In the genomic region with DNA sequence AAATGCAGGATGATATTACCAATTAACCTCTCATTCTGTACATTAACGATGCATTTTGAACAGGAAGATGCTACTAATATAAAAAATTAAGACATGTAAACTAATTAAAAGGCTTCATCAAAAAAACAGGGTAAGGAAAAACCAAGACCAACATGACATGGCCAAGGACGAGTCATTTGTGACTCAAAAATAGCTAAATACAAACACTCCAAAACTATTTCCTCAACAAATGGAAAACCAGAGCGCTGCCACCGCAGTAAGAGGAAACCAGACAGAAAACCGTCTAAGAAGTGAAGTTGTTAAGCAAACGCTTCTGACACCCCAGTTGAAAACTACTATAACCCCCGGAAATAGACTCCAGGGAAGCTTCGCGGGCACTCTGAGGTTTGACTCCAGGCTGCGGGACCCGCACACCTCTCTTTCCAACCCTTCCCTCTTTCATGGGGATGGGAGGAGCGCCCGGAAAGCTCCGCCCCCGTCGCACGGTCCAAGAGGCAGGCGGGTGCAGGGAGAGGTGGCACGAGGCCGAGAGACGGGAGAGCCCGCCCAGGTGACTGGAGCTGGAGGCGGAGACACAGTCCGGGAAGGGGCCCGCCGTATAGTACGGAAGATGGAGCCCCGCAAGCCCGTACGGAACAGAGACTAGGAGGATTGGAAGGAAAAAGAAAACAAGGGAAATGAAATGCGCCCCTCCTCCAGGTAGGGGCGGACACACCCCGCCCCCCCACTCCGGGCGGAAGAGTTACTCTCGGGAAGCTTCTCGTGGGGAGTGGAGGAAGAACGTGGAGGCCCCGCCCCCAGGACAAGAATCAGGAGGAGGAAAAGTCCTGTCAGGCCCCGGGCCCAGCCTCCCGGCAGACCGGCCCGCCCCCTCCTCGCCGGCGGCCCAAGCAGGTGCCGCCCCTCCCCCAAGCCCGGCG, we compare ENCODE assay signal across 8 cellular contexts. TPM values are rescaled to one million over a fixed set of nuclear protein-coding genes. Genes with fewer than 3 reads are reported as not detected.
DNase-seq lines count a peak whose midpoint lies in the region; ATAC-seq and TF ChIP-seq lines count a peak whose summit lies in the region.

No MANE protein-coding gene starts in this region.

- peaks cover 0 to 26% (median 0%) of the 10 kb centered on the region in 3 donors for H3K36me3 Mint-ChIP-seq in CD8-positive, alpha-beta memory T cell
- H3K36me3 Mint-ChIP-seq in activated CD8-positive, alpha-beta memory T cell treated with anti-CD3 and anti-CD28 coated beads, Interleukin-2, amount 10 ng/mL, durations not matched to agents 7 days and 5 days, result peaks cover 5% of the 10 kb centered on the region

- peak overlapping the region; percentile 70 to 93 for H3K18ac ChIP-seq in mesenchymal stem cell (ENCODE audit: low read depth in 1 of 2, low read length in 2 of 2)

- H3K4me1 Mint-ChIP-seq in CD8-positive, alpha-beta memory T cell, result peaks cover 18 to 36% (median 34%) of the 10 kb centered on the region in 3 donors
- H3K4me1 Mint-ChIP-seq in activated CD8-positive, alpha-beta memory T cell treated with anti-CD3 and anti-CD28 coated beads, Interleukin-2, amount 10 ng/mL, durations not matched to agents 7 days and 5 days, result peaks cover 25% of the 10 kb centered on the region

- peak overlapping the region; percentile 79 for H2BK5ac ChIP-seq in mesenchymal stem cell (ENCODE audit: low read depth, low read length, poor library complexity, severe bottlenecking)

- H3K23ac ChIP-seq in mesenchymal stem cell (ENCODE audit: low read length in 2 of 2), result no peak overlapping the region

- H3K4ac ChIP-seq in mesenchymal stem cell (ENCODE audit: low read depth in 1 of 2, low read length in 2 of 2), result peak overlapping the region in 1 of 2 experiments; percentile 79

- H3K27me3 Mint-ChIP-seq in CD8-positive, alpha-beta memory T cell, result peaks cover 0 to 5% of the 10 kb centered on the region in 2 donors
- H3K27me3 Mint-ChIP-seq in activated CD8-positive, alpha-beta memory T cell treated with anti-CD3 and anti-CD28 coated beads, Interleukin-2, amount 10 ng/mL, durations not matched to agents 7 days and 5 days, result no peaks in the 10 kb centered on the region

- peaks cover 0 to 1% (median 0%) of the 10 kb centered on the region in 5 donors for H3K9me3 Mint-ChIP-seq in CD8-positive, alpha-beta memory T cell
- H3K9me3 Mint-ChIP-seq in activated CD8-positive, alpha-beta memory T cell treated with anti-CD3 and anti-CD28 coated beads, Interleukin-2, amount 10 ng/mL, durations not matched to agents 7 days and 5 days (ENCODE audit: low read depth), result no peaks in the 10 kb centered on the region

- no peak overlapping the region for H2AK5ac ChIP-seq in mesenchymal stem cell (ENCODE audit: low read length, severe bottlenecking)

- no peak for TF ChIP-seq CTCF in GM20000 (IDR thresholded peaks at IDR 0.05; ENCODE audit: extremely low read depth, missing control alignments)

- H3K4me1 ChIP-seq in CD8-positive, alpha-beta memory T cell (ENCODE audit: insufficient read depth, low read length), result peaks cover 11% of the 10 kb centered on the region
- H3K4me1 ChIP-seq in endocrine pancreas (ENCODE audit: control insufficient read depth, insufficient read depth, low read length) (no peaks in the 10 kb centered on the region), mesenchymal stem cell (ENCODE audit: control insufficient read depth, insufficient read depth, low read depth, low read length) (peaks cover 1% of the 10 kb centered on the region)

- peak; percentile 73 to 87 (median 78) for DNase-seq in CD8-positive, alpha-beta memory T cell
- DNase-seq in GM20000 (ENCODE audit: low spot score), result peak; percentile 87
- DNase-seq in HS-5 (ENCODE audit: low read depth), result peak; percentile 77
- DNase-seq in NOMO-1 (lab: John Stamatoyannopoulos, UW; ENCODE audit: unreplicated experiment in 2 of 2), result peak; percentile 87 to 96
- peak; percentile 93 for DNase-seq in activated CD8-positive, alpha-beta memory T cell treated with anti-CD3 and anti-CD28 coated beads, Interleukin-2, amount 10 ng/mL, durations not matched to agents 7 days and 5 days
- peak; percentile 96 for DNase-seq in mesenchymal stem cell
- peak; percentile 73 for DNase-seq in stimulated activated CD8-positive, alpha-beta memory T cell treated with anti-CD3 and anti-CD28 coated beads, Interleukin-12 subunit alpha, Interleukin-12 subunit beta, amount 100 ng/mL, for 24 hours (ENCODE audit: extremely low read depth)

- WGBS in mesenchymal stem cell, result under 1% methylated on average over 38 of the region's 49 CpGs

- peak overlapping the region; percentile 86 for H3K27ac ChIP-seq in CD8-positive, alpha-beta memory T cell (ENCODE audit: low read depth, low read length)
- peak overlapping the region; percentile 96 for H3K27ac ChIP-seq in mesenchymal stem cell (ENCODE audit: low read length, poor library complexity, severe bottlenecking)

- peak overlapping the region in 1 of 2 experiments; percentile 66 for H3K14ac ChIP-seq in mesenchymal stem cell (ENCODE audit: low read length in 2 of 2)

- H3K9me3 ChIP-seq in CD8-positive, alpha-beta memory T cell (ENCODE audit: low read length), result no peaks in the 10 kb centered on the region
- no peaks in the 10 kb centered on the region for H3K9me3 ChIP-seq in endocrine pancreas (ENCODE audit: control insufficient read depth, low read length)
- H3K9me3 ChIP-seq in mesenchymal stem cell (ENCODE audit: control insufficient read depth, low read length), result no peaks in the 10 kb centered on the region

- peak overlapping the region; percentile 89 for H2BK120ac ChIP-seq in mesenchymal stem cell (ENCODE audit: low read depth, low read length)

- H4K8ac ChIP-seq in mesenchymal stem cell (ENCODE audit: low read length), result peak overlapping the region; percentile 99

- H2BK15ac ChIP-seq in mesenchymal stem cell (ENCODE audit: low read depth, poor library complexity, severe bottlenecking), result no peak overlapping the region

- H3K36me3 ChIP-seq in CD8-positive, alpha-beta memory T cell (ENCODE audit: insufficient read depth, low read length), result no peaks in the 10 kb centered on the region
- H3K36me3 ChIP-seq in endocrine pancreas (ENCODE audit: control insufficient read depth, insufficient read depth, low read length) (no peaks in the 10 kb centered on the region), mesenchymal stem cell (ENCODE audit: control insufficient read depth in 1 of 2, insufficient read depth in 2 of 2, low read depth in 1 of 2, low read length in 2 of 2) (peaks cover 5 to 10% of the 10 kb centered on the region in 2 experiments)

- peak overlapping the region; percentile 86 for H3K4me3 ChIP-seq in CD8-positive, alpha-beta memory T cell (ENCODE audit: low read length)
- H3K4me3 ChIP-seq in endocrine pancreas (ENCODE audit: control insufficient read depth, insufficient read depth, low read length), result peak overlapping the region; percentile 72
- peak overlapping the region; percentile 89 to 98 for H3K4me3 ChIP-seq in mesenchymal stem cell (ENCODE audit: insufficient read depth in 1 of 2, low read depth in 1 of 2, low read length in 2 of 2)

- CTCF ChIA-PET in CD8-positive, alpha-beta memory T cell (lab: Charles Lee), result interaction anchor here (0.6 to 6.5 kb wide), 10 partner anchors 12 to 301 kb away, joined by 3 to 188 read pairs (median 3); a partner anchor contains a TSS
- CTCF ChIA-PET in activated CD8-positive, alpha-beta memory T cell treated with anti-CD3 and anti-CD28 coated beads, Interleukin-2, amount 10 ng/mL, durations not matched to agents 7 days and 5 days (lab: Charles Lee), result interaction anchor here (0.6 to 8.2 kb wide), 22 partner anchors 10 to 475 kb away, joined by 3 to 222 read pairs (median 4); a partner anchor contains a TSS

- no peak overlapping the region for H2BK12ac ChIP-seq in mesenchymal stem cell (ENCODE audit: low read length in 2 of 2)

- POLR2A ChIA-PET in CD8-positive, alpha-beta memory T cell (lab: Charles Lee), result interaction anchor here (0.6 to 3.8 kb wide), 13 partner anchors 108 to 1162 kb away, joined by 3 to 89 read pairs (median 8); a partner anchor contains a TSS

- peak overlapping the region; percentile 75 for H4K91ac ChIP-seq in mesenchymal stem cell (ENCODE audit: low read length)

- H3K9ac ChIP-seq in endocrine pancreas (ENCODE audit: control insufficient read depth, insufficient read depth, low read length), result peak overlapping the region; percentile 58
- peak overlapping the region; percentile 96 for H3K9ac ChIP-seq in mesenchymal stem cell (ENCODE audit: low read length)

- H3K4me3 Mint-ChIP-seq in CD8-positive, alpha-beta memory T cell, result peak overlapping the region; percentile 87 to 94 (median 91)
- H3K4me3 Mint-ChIP-seq in activated CD8-positive, alpha-beta memory T cell treated with anti-CD3 and anti-CD28 coated beads, Interleukin-2, amount 10 ng/mL, durations not matched to agents 7 days and 5 days, result peak overlapping the region; percentile 99

- ATAC-seq in activated CD8-positive, alpha-beta memory T cell treated with anti-CD3 and anti-CD28 coated beads, Interleukin-2, amount 10 ng/mL, durations not matched to agents 7 days and 5 days, result peak; percentile 73

- H3K79me1 ChIP-seq in mesenchymal stem cell (replicated peaks; ENCODE audit: low read length, poor library complexity, severe bottlenecking), result peaks cover 1% of the 10 kb centered on the region

- peak overlapping the region; percentile 81 for H3K4me2 ChIP-seq in mesenchymal stem cell (ENCODE audit: low read length, poor library complexity, severe bottlenecking)

- H3K27me3 ChIP-seq in CD8-positive, alpha-beta memory T cell (ENCODE audit: insufficient read depth, low read length, poor library complexity, severe bottlenecking), result no peaks in the 10 kb centered on the region
- no peaks in the 10 kb centered on the region for H3K27me3 ChIP-seq in endocrine pancreas (ENCODE audit: control insufficient read depth, insufficient read depth, low read length)
- no peaks in the 10 kb centered on the region for H3K27me3 ChIP-seq in mesenchymal stem cell (ENCODE audit: control insufficient read depth in 1 of 2, insufficient read depth in 1 of 2, low read length in 2 of 2)

- peak overlapping the region; percentile 91 to 99 (median 98) for H3K27ac Mint-ChIP-seq in CD8-positive, alpha-beta memory T cell
- peak overlapping the region; percentile 92 for H3K27ac Mint-ChIP-seq in activated CD8-positive, alpha-beta memory T cell treated with anti-CD3 and anti-CD28 coated beads, Interleukin-2, amount 10 ng/mL, durations not matched to agents 7 days and 5 days

- H2AFZ ChIP-seq in mesenchymal stem cell (ENCODE audit: low read depth, low read length), result peak overlapping the region; percentile 93

RNA-seq across cellular contexts. Expression of a gene that starts 0.7 kb away (rescaled TPM):
- total RNA-seq in CD8-positive, alpha-beta memory T cell, result 10 to 100 TPM; 45.5 TPM
- 16.7 TPM for polyA plus RNA-seq in CD8-positive, alpha-beta memory T cell
- total RNA-seq in activated CD8-positive, alpha-beta memory T cell treated with anti-CD3 and anti-CD28 coated beads, Interleukin-2, amount 10 ng/mL, durations not matched to agents 7 days and 5 days, result 10 to 100 TPM; 34.9 to 41.7 TPM
- 6.8 TPM for polyA plus RNA-seq in mesenchymal stem cell (2013, experiment 1 of 2)
- 6.3 TPM for polyA plus RNA-seq in mesenchymal stem cell (2013, experiment 2 of 2)

RNA-seq across cellular contexts. Expression of a gene that starts 39.4 kb away (rescaled TPM):
- 10 to 100 TPM; 35.3 to 36.2 TPM for total RNA-seq in CD8-positive, alpha-beta memory T cell
- polyA plus RNA-seq in CD8-positive, alpha-beta memory T cell, result 17.9 TPM
- 10 to 100 TPM; 34.0 to 35.1 TPM for total RNA-seq in activated CD8-positive, alpha-beta memory T cell treated with anti-CD3 and anti-CD28 coated beads, Interleukin-2, amount 10 ng/mL, durations not matched to agents 7 days and 5 days
- polyA plus RNA-seq in mesenchymal stem cell (2013, experiment 1 of 2), result 6.0 TPM
- 5.5 TPM for polyA plus RNA-seq in mesenchymal stem cell (2013, experiment 2 of 2)

Comparison
In these comparisons a context has a peak if more than half of its experiments do, and no peak if none do; other contexts are left out.
1. Peak in every context shown above with its lines: DNase-seq, ATAC-seq, H3K4me3 ChIP-seq and H3K27ac ChIP-seq.